In the genomic region with DNA sequence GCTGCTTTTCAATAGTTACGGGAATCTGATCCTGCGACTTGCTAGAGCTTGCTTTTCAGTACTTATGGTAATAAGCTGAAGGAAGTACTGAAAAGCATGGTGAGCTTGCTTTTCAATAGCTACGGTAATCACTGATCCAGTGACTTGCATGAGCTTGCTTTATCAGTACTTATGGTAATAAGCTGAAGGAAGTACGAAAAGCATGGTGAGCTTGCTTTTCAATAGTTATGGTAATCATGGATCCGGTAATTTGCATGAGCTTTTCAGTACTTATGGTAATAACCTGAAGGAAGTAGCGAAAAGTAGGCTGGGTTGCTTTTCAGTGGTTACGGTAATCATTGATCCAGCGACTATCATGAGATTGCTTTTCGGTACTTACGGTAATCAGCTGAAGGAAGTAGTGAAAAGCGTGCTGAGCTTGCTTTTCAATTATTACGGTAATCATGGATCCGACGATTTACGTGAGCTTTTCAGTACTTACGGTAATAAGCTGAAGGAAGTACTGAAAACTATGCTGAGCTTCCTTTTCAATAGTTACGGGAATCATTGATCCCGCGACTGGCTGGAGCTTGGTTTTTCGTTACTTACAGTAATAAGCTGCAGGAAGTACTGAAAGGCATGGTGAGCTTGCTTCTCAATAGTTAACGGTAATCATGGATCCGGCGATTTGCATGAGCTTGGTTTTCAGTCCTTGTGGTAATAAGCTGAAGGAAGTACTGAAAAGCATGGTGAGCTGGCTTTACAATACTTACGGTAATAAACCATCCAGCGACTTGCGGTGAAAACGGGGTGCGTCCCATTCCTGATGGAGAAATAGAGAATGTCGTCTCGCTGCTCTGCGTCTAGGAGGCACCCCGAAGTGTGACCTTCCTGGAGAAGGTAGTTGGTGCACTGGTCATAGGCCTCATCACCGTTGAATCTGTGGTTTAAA, we compare ENCODE assay signal across 8 cellular contexts. TPM values are rescaled to one million over a fixed set of nuclear protein-coding genes. Genes with fewer than 3 reads are reported as not detected.
DNase-seq lines count a peak whose midpoint lies in the region; ATAC-seq lines count a peak whose summit lies in the region.

No MANE protein-coding gene starts in this region.

- peak; percentile 95 for DNase-seq in Caki2 (ENCODE audit: low read depth)
- DNase-seq in cardiac septum (ENCODE audit: low spot score), result peak; percentile 53
- peak; percentile 80 for DNase-seq in pons (ENCODE audit: low spot score)
- no peak for DNase-seq in COLO668 (lab: John Stamatoyannopoulos, UW; ENCODE audit: unreplicated experiment)
- no peak for DNase-seq in NCI-H1417 (lab: John Stamatoyannopoulos, UW)

- peak overlapping the region; percentile 54 for H3K27ac Mint-ChIP-seq in activated naive CD8-positive, alpha-beta T cell

- no peaks in the 10 kb centered on the region for H3K9me3 ChIP-seq in KOPT-K1 (ENCODE audit: insufficient read depth, low read length, poor library complexity, severe bottlenecking)

- no peak for ATAC-seq in GM21737 (IDR thresholded peaks at IDR 0.05; ENCODE audit: unreplicated experiment)

- peak overlapping the region; percentile 86 for H3K4me3 Mint-ChIP-seq in activated naive CD8-positive, alpha-beta T cell

- H3K36me3 Mint-ChIP-seq in activated naive CD8-positive, alpha-beta T cell, result no peaks in the 10 kb centered on the region

- in situ Hi-C loops in Caki2 (cut with HindIII; ENCODE audit: low pct_unique_long_range_greater_than_20kb, low sequenced_read_pairs), result no loop called here

- no peaks in the 10 kb centered on the region for H3K9me3 Mint-ChIP-seq in activated naive CD8-positive, alpha-beta T cell (ENCODE audit: low read depth)

- intact Hi-C loops in cardiac septum (cut with DNase I), result no loop called here

- H3K4me1 Mint-ChIP-seq in activated naive CD8-positive, alpha-beta T cell (ENCODE audit: low read depth), result peaks cover 36% of the 10 kb centered on the region

- H3K27ac ChIP-seq in KOPT-K1 (ENCODE audit: low read depth, low read length, poor library complexity, severe bottlenecking), result peak overlapping the region; percentile 14

- no peaks in the 10 kb centered on the region for H3K27me3 Mint-ChIP-seq in activated naive CD8-positive, alpha-beta T cell

- H3K36me3 ChIP-seq in KOPT-K1 (ENCODE audit: insufficient read depth, low read length), result no peaks in the 10 kb centered on the region

RNA-seq across cellular contexts. Expression of a gene that starts 6.5 kb away (rescaled TPM):
- 0.34 TPM in 1 of 2 replicates, not detected in the other for total RNA-seq in Caki2 (2014; rRNA removed; shearing (Covaris generic); ENCODE audit: low replicate concordance)
- not detected for total RNA-seq in cardiac septum

Comparison
In these comparisons a context has a peak if more than half of its experiments do, and no peak if none do; other contexts are left out.
1. DNase-seq: peak in Caki2 (single experiment), cardiac septum (single experiment) and pons (single experiment); none in COLO668 (single experiment) and NCI-H1417 (0 of 3).